In genomic region chr2:224957540-224958465, GRCh38 we compare ENCODE assay signal across 8 cellular contexts.
A peak's percentile ranks its signal among the peaks of the same experiment; 100 is the strongest.
DNase-seq lines count a peak whose midpoint lies in the region; ATAC-seq and TF ChIP-seq lines count a peak whose summit lies in the region.

No MANE protein-coding gene starts in this region.

- intact Hi-C loops in left colon (cut with DNase I, micrococcal nuclease): no loop called here

- TF ChIP-seq CTCF in GM12865 (IDR thresholded peaks at IDR 0.05; ENCODE audit: insufficient read depth, low read depth, low read length, missing control alignments): no peak

- DNase-seq in GM12865 (ENCODE audit: low read depth) (peak; percentile 81), left colon (no peak), AML-193 (lab: John Stamatoyannopoulos, UW) (no peak), activated gamma-delta T cell treated with Interleukin-2 at 50 U/mL for 16 hours (no peak), kidney glomerular epithelial cell (lab: John Stamatoyannopoulos, UW) (no peak), NCI-H510A treated with DMSO at 0.1 percent for 48 hours (lab: John Stamatoyannopoulos, UW) (no peak)

- ATAC-seq in GM21367 (IDR thresholded peaks at IDR 0.05; ENCODE audit: unreplicated experiment) (peak; percentile 87), HG03439 (IDR thresholded peaks at IDR 0.05; ENCODE audit: unreplicated experiment) (peak; percentile 87), left colon (peak; percentile 79)

- peak overlapping the region; percentile 39 for H3K4me3 ChIP-seq in GM12865 (ENCODE audit: low read depth, low read length)
